8 cellular contexts compared by ENCODE assay signal in genomic region chr10:116742367-116743265, GRCh38. TPM values are rescaled to one million over a fixed set of nuclear protein-coding genes. Genes with fewer than 3 reads are reported as not detected.
A peak's percentile ranks its signal among the peaks of the same experiment; 100 is the strongest.
DNase-seq lines count a peak whose midpoint lies in the region; ATAC-seq and TF ChIP-seq lines count a peak whose summit lies in the region.

Gene HSPA12A (minus strand): TSS chr10:116742566. CDS start chr10:116742469, 97 bp downstream.

- DNase-seq in C1 segment of cervical spinal cord (lab: John Stamatoyannopoulos, UW) (peak in 13 of 14 donors; percentile 27 to 82 (median 55)), GM19238 (ENCODE audit: insufficient read length, low spot score) (peak; percentile 79), RPMI7951 (ENCODE audit: low read depth) (peak; percentile 68), Right ventricle myocardium superior (peak; percentile 87), nucleus accumbens (lab: John Stamatoyannopoulos, UW) (peak in 51 of 56 donors; percentile 16 to 85 (median 67)), type B pancreatic cell (ENCODE audit: extremely low spot score, unreplicated experiment) (peak; percentile 81)
- DNase-seq in activated naive CD8-positive, alpha-beta T cell treated with anti-CD3 and anti-CD28 coated beads, Interleukin-2, amount 50 U/mL, for 24 hours: peak; percentile 59

- no peaks in the 10 kb centered on the region for H3K9me3 Mint-ChIP-seq in activated naive CD8-positive, alpha-beta T cell treated with anti-CD3 and anti-CD28 coated beads, Interleukin-2, amount 50 U/mL, for 24 hours
- no peaks in the 10 kb centered on the region for H3K9me3 Mint-ChIP-seq in type B pancreatic cell

- peaks cover 4% of the 10 kb centered on the region for H3K4me1 Mint-ChIP-seq in activated naive CD8-positive, alpha-beta T cell treated with anti-CD3 and anti-CD28 coated beads, Interleukin-2, amount 50 U/mL, for 24 hours
- H3K4me1 Mint-ChIP-seq in type B pancreatic cell (ENCODE audit: unreplicated experiment): peaks cover 11% of the 10 kb centered on the region

- peak within 1 kb of the TSS; percentile 17 for H3K4me3 Mint-ChIP-seq in activated naive CD8-positive, alpha-beta T cell treated with anti-CD3 and anti-CD28 coated beads, Interleukin-2, amount 50 U/mL, for 24 hours
- peak within 1 kb of the TSS; percentile 86 for H3K4me3 Mint-ChIP-seq in type B pancreatic cell

- no peak within 1 kb of the TSS for H3K27ac Mint-ChIP-seq in activated naive CD8-positive, alpha-beta T cell treated with anti-CD3 and anti-CD28 coated beads, Interleukin-2, amount 50 U/mL, for 24 hours
- peak within 1 kb of the TSS; percentile 70 for H3K27ac Mint-ChIP-seq in type B pancreatic cell

- TF ChIP-seq CTCF in type B pancreatic cell (conservative IDR thresholded peaks at IDR 0.05): no peak

- peaks cover 67% of the 10 kb centered on the region for H3K27me3 Mint-ChIP-seq in activated naive CD8-positive, alpha-beta T cell treated with anti-CD3 and anti-CD28 coated beads, Interleukin-2, amount 50 U/mL, for 24 hours
- peaks cover 56% of the 10 kb centered on the region for H3K27me3 Mint-ChIP-seq in type B pancreatic cell

- intact Hi-C loops in Right ventricle myocardium superior (cut with DNase I): no loop called here

- ATAC-seq in HG03196 (IDR thresholded peaks at IDR 0.05; ENCODE audit: unreplicated experiment): peak; percentile 94
- peak; percentile 81 for ATAC-seq in activated naive CD8-positive, alpha-beta T cell treated with anti-CD3 and anti-CD28 coated beads, Interleukin-2, amount 50 U/mL, for 24 hours
- ATAC-seq in Right ventricle myocardium superior (ENCODE audit: poor library complexity): peak; percentile 96

- no peaks in the 10 kb centered on the region for H3K36me3 Mint-ChIP-seq in activated naive CD8-positive, alpha-beta T cell treated with anti-CD3 and anti-CD28 coated beads, Interleukin-2, amount 50 U/mL, for 24 hours (ENCODE audit: low read depth)
- no peaks in the 10 kb centered on the region for H3K36me3 Mint-ChIP-seq in type B pancreatic cell

RNA-seq across cellular contexts. Expression of gene HSPA12A, which starts in this region (rescaled TPM):
- 3.0 and 3.1 TPM in 2 replicates for total RNA-seq in RPMI7951 (2014; rRNA removed; shearing (Covaris generic))
- total RNA-seq in Right ventricle myocardium superior (15.9 TPM), type B pancreatic cell (ENCODE audit: low replicate concordance) (9.6 and 11.0 TPM in 2 replicates)

Comparison
In these comparisons a context has a peak if more than half of its experiments do, and no peak if none do; other contexts are left out.
1. Peak in every context shown above with its lines: DNase-seq and ATAC-seq.